ENCODE assay signal across 19 cellular contexts in genomic region chr2:166627893-166628292, GRCh38.
DNase-seq lines count a peak whose midpoint lies in the region; ATAC-seq, FAIRE-seq and TF ChIP-seq lines count a peak whose summit lies in the region.
"Had no signal": no experiment of that assay in that cellular context is flagged by ENCODE, and none has a peak within 500 bp of the region (broad histone marks: within the 10 kb centered on the region; RNA-seq: fewer than 3 reads in every experiment).

No MANE protein-coding gene starts in this region.

- H3K9me3 ChIP-seq in A673 (ENCODE audit: low read depth, low read length, poor library complexity, severe bottlenecking), result no peaks in the 10 kb centered on the region
- H3K9me3 ChIP-seq in IMR-90 (ENCODE audit: control insufficient read depth, insufficient read depth, low read length), result 0 out of 2 replicates have a peak, but pooled peaks cover 2% of the 10 kb centered on the region
- H3K9me3 ChIP-seq in GM12878 (replicated peaks; ENCODE audit: control insufficient read depth, insufficient read depth, low read length), result no peaks in the 10 kb centered on the region
- H3K9me3 ChIP-seq: Peyer's patch, thoracic aorta had no signal

- WGBS in IMR-90 (ENCODE audit: extremely low coverage in 2 of 2, insufficient read length in 1 of 2), 2 experiments, result 100% methylated on average over 1 of the region's 2 CpGs; no CpG with 5 or more reads in 1 of the 2 experiments
- WGBS in GM12878 (ENCODE audit: insufficient coverage, insufficient replicate concordance, low lambda C conversion rate, missing lambda C conversion rate), result 55% methylated on average over 2 of the region's 2 CpGs

- H3K4me3 Mint-ChIP-seq in immature natural killer cell, result no peak overlapping the region
- H3K4me3 Mint-ChIP-seq: T-helper 1 cell treated with Interleukin-12 subunit alpha and Interleukin-12 subunit beta and Interleukin-4 antibody, amounts not matched to agents 30 μg/mL and 1 μg/mL, for 36 hours had no signal

- no peaks in the 10 kb centered on the region for H3K36me3 Mint-ChIP-seq in immature natural killer cell

- no peak overlapping the region for H3K27ac ChIP-seq in A673 (ENCODE audit: low read depth, low read length, poor library complexity, severe bottlenecking)
- H3K27ac ChIP-seq in IMR-90 (ENCODE audit: insufficient read depth, low read length), result no peak overlapping the region
- no peak overlapping the region for H3K27ac ChIP-seq in GM12878 (ENCODE audit: control insufficient read depth, insufficient read depth)
- H3K27ac ChIP-seq: coronary artery, Peyer's patch, psoas muscle, thoracic aorta had no signal

- dilution Hi-C loops in IMR-90 (cut with HindIII; ENCODE audit: low sequenced_read_pairs, unreplicated experiment), result no loop called here

- H2AK9ac ChIP-seq in IMR-90 (replicated peaks; ENCODE audit: low read depth, low read length, poor library complexity), result no peak overlapping the region

- H2BK15ac ChIP-seq in IMR-90 (ENCODE audit: low read depth, low read length), result no peak overlapping the region

- no peak overlapping the region for H2BK20ac ChIP-seq in IMR-90 (ENCODE audit: low read depth, low read length)

- H3K18ac ChIP-seq in IMR-90 (ENCODE audit: low read depth, low read length), result no peak overlapping the region

- H3K4me2 ChIP-seq in IMR-90 (ENCODE audit: low read depth, low read length) (no peak overlapping the region), GM12878 (ENCODE audit: control insufficient read depth, insufficient read depth) (no peak overlapping the region)

- H3K27me3 Mint-ChIP-seq in immature natural killer cell (ENCODE audit: low read depth in 3 of 3), result peaks cover 0 to 3% (median 0%) of the 10 kb centered on the region in 3 donors

- no peaks in the 10 kb centered on the region for H3K79me1 ChIP-seq in IMR-90 (ENCODE audit: low read depth in 1 of 2, low read length in 2 of 2)

- no peak overlapping the region for H4K8ac ChIP-seq in IMR-90 (ENCODE audit: low read depth in 2 of 2, low read length in 2 of 2)

- RAD21 ChIA-PET in GM12878 (lab: Charles Lee; ENCODE audit: unreplicated experiment), result interaction anchor here (1.4 kb wide), 1 partner anchor 13 kb away, joined by 3 read pairs; no protein-coding TSS in a partner anchor

- H3K4ac ChIP-seq in IMR-90 (ENCODE audit: low read depth, low read length), result no peak overlapping the region

- no peak for TF ChIP-seq POLR2A in IMR-90 (IDR thresholded peaks at IDR 0.05; ENCODE audit: low read depth, low read length)
- TF ChIP-seq POLR2A in GM12878 (IDR thresholded peaks at IDR 0.05; ENCODE audit: low read depth, low read length), result no peak

- peaks cover 14 to 75% (median 23%) of the 10 kb centered on the region in 6 donors for H3K9me3 Mint-ChIP-seq in immature natural killer cell

- H2AK5ac ChIP-seq in IMR-90 (ENCODE audit: low read depth, low read length), result no peak overlapping the region

- FAIRE-seq in GM12878 (lab: Jason Lieb, UNC), result no peak

- intact Hi-C loops in A673 (cut with micrococcal nuclease; ENCODE audit: unreplicated experiment), result no loop called here
- intact Hi-C loops in IMR-90 (cut with micrococcal nuclease), result no loop called here
- intact Hi-C loops in GM12878 (cut with micrococcal nuclease; ENCODE audit: unreplicated experiment), result loop anchor here (5.0 kb wide), 1 partner anchor 584 kb away; no protein-coding TSS in a partner anchor

- peak overlapping the region; percentile 74 for H2AFZ ChIP-seq in IMR-90 (replicated peaks; ENCODE audit: low read length, poor library complexity)
- no peak overlapping the region for H2AFZ ChIP-seq in GM12878 (ENCODE audit: control insufficient read depth, low read depth, low read length)

- no peaks in the 10 kb centered on the region for H3K4me1 ChIP-seq in A673 (ENCODE audit: insufficient read depth, low read length, poor library complexity, severe bottlenecking)
- H3K4me1 ChIP-seq in IMR-90 (ENCODE audit: control insufficient read depth, insufficient read depth, low read length), result no peaks in the 10 kb centered on the region
- no peaks in the 10 kb centered on the region for H3K4me1 ChIP-seq in GM12878 (ENCODE audit: control insufficient read depth, insufficient read depth, low read length)
- H3K4me1 ChIP-seq: Peyer's patch, psoas muscle had no signal

- no peaks in the 10 kb centered on the region for H3K36me3 ChIP-seq in A673 (ENCODE audit: insufficient read depth, low read length, poor library complexity, severe bottlenecking)
- H3K36me3 ChIP-seq in IMR-90 (ENCODE audit: control insufficient read depth, insufficient read depth, low read length), result no peaks in the 10 kb centered on the region
- no peaks in the 10 kb centered on the region for H3K36me3 ChIP-seq in GM12878 (ENCODE audit: control insufficient read depth in 2 of 2, insufficient read depth in 2 of 2, low read length in 1 of 2)
- H3K36me3 ChIP-seq: Peyer's patch, thoracic aorta had no signal

- no peak overlapping the region for H4K91ac ChIP-seq in IMR-90 (ENCODE audit: insufficient read depth, low read depth, low read length)

- H4K20me1 ChIP-seq in IMR-90 (ENCODE audit: insufficient read depth, low read length) (no peaks in the 10 kb centered on the region), GM12878 (ENCODE audit: control insufficient read depth, insufficient read depth) (no peaks in the 10 kb centered on the region)

- SMC1A ChIA-PET in GM12878 (lab: Charles Lee; ENCODE audit: uncharacterized antibody, unreplicated experiment), result interaction anchor here (0.8 to 1.0 kb wide), 2 partner anchors 12 to 267 kb away, joined by 3 read pairs; no protein-coding TSS in a partner anchor

- H2BK5ac ChIP-seq in IMR-90 (ENCODE audit: low read depth, low read length, poor library complexity, severe bottlenecking), result no peak overlapping the region

- H3K79me2 ChIP-seq in GM12878 (ENCODE audit: control insufficient read depth, insufficient read depth, low read length), result no peaks in the 10 kb centered on the region

- TF ChIP-seq RAD21 in IMR-90 (IDR thresholded peaks at IDR 0.05; ENCODE audit: low read length), result no peak
- TF ChIP-seq RAD21 in GM12878 (IDR thresholded peaks at IDR 0.05; ENCODE audit: insufficient read depth, low read depth, low read length), result no peak

- CTCF ChIA-PET in A673 (lab: Charles Lee) (no interaction called here), IMR-90 (lab: Yijun Ruan, JAX) (interaction anchor here (0.8 kb wide), 1 partner anchor 12 kb away, joined by 5 read pairs; no protein-coding TSS in a partner anchor), GM12878 (lab: Yijun Ruan, JAX) (interaction anchor here (1.0 to 1.2 kb wide), 2 partner anchors 86 to 584 kb away, joined by 3 read pairs; no protein-coding TSS in a partner anchor)

- TF ChIP-seq CTCF in A673 (conservative IDR thresholded peaks at IDR 0.05; ENCODE audit: low read depth, low read length) (0 out of 2 replicates have a peak, but pooled peaks have one; percentile 15), IMR-90 (conservative IDR thresholded peaks at IDR 0.05; ENCODE audit: low read depth, low read length) (0 out of 2 replicates have a peak, but pooled peaks have one; percentile 14), GM12878 (IDR thresholded peaks at IDR 0.05 in 2 of 3, conservative IDR thresholded peaks at IDR 0.05 in 1 of 3; ENCODE audit: control insufficient read depth in 2 of 3, extremely low read depth in 1 of 3, insufficient read depth in 1 of 3, low read depth in 3 of 3, low read length in 3 of 3) (0 out of 6 replicates have a peak, but pooled peaks of 1 of the 3 experiments have one; percentile 4), omental fat pad (IDR thresholded peaks at IDR 0.05) (no peak)

- DNase-seq in A673 (ENCODE audit: low spot score) (no peak), IMR-90 (peak; percentile 4), GM12878 (ENCODE audit: low read depth, low spot score) (no peak), immature natural killer cell (no peak), omental fat pad (ENCODE audit: low spot score) (no peak)
- no peak for DNase-seq in stimulated activated CD8-positive, alpha-beta memory T cell treated with anti-CD3 and anti-CD28 coated beads, Interleukin-4, amount 100 ng/mL, for 48 hours
- no peak for DNase-seq in NK-92 treated with Interleukin-12 subunit alpha and Interleukin-12 subunit beta, amount 100 ng/mL, for 24 hours (lab: John Stamatoyannopoulos, UW)
- DNase-seq: activated CD4-positive, alpha-beta T cell treated with anti-CD3 and anti-CD28 coated beads for 4 hours; activated T-cell treated with anti-CD3 and anti-CD28 coated beads, Interleukin-2, amount 50 U/mL, for 1 hour; head of caudate nucleus; NCI-H1105 treated with DMSO at 0.1 percent for 48 hours; NCI-H446 treated with DMSO at 0.1 percent for 48 hours; Peyer's patch; psoas muscle had no signal

- in situ Hi-C loops in IMR-90 (cut with MboI; ENCODE audit: low sequenced_read_pairs), result no loop called here
- in situ Hi-C loops in GM12878 (cut with MboI), result no loop called here

- no peaks in the 10 kb centered on the region for H3K9me1 ChIP-seq in IMR-90 (ENCODE audit: insufficient read depth, low read length)

- no peak overlapping the region for H2BK120ac ChIP-seq in IMR-90 (ENCODE audit: low read depth, low read length)

- H3K27ac Mint-ChIP-seq in immature natural killer cell, result no peak overlapping the region
- H3K27ac Mint-ChIP-seq: T-helper 1 cell treated with Interleukin-12 subunit alpha and Interleukin-12 subunit beta and Interleukin-4 antibody, amounts not matched to agents 30 μg/mL and 1 μg/mL, for 36 hours had no signal

- H3K56ac ChIP-seq in IMR-90 (ENCODE audit: extremely low read depth, insufficient read depth, low read length), result no peak overlapping the region

- H3K9ac ChIP-seq in IMR-90 (ENCODE audit: low read depth, low read length), result no peak overlapping the region
- no peak overlapping the region for H3K9ac ChIP-seq in GM12878 (ENCODE audit: control insufficient read depth, insufficient read depth, low read length)

- no peak overlapping the region for H3K14ac ChIP-seq in IMR-90 (replicated peaks; ENCODE audit: low read depth, low read length)

- TF ChIP-seq EP300 in GM12878 (IDR thresholded peaks at IDR 0.05; ENCODE audit: borderline replicate concordance in 1 of 2, control insufficient read depth in 1 of 2, low read depth in 2 of 2, low read length in 2 of 2), result no peak

- H3K4me3 ChIP-seq in A673 (ENCODE audit: low read depth, low read length, poor library complexity, severe bottlenecking), result no peak overlapping the region
- H3K4me3 ChIP-seq in IMR-90 (ENCODE audit: insufficient read depth, low read depth, low read length), result no peak overlapping the region
- H3K4me3 ChIP-seq in GM12878, result no peak overlapping the region
- H3K4me3 ChIP-seq: coronary artery, Peyer's patch, psoas muscle, thoracic aorta had no signal

- no peaks in the 10 kb centered on the region for H3K4me1 Mint-ChIP-seq in immature natural killer cell

- H3K23ac ChIP-seq in IMR-90 (ENCODE audit: low read depth, low read length), result no peak overlapping the region

- ATAC-seq in GM19328 (IDR thresholded peaks at IDR 0.05; ENCODE audit: unreplicated experiment) (peak; percentile 46), IMR-90 (ENCODE audit: low read depth) (peak; percentile 25; the same call in 1 of the 2 replicates), GM12878 (peak; percentile 68), omental fat pad (ENCODE audit: low FRiP score) (no peak)
- ATAC-seq: HCT116, psoas muscle had no signal

- BruUV-seq in A673 (replicated peaks; lab: Mats Ljungman, UMichigan) (no TSS peak), IMR-90 (replicated peaks; lab: Mats Ljungman, UMichigan) (no TSS peak), GM12878 (replicated peaks; lab: Mats Ljungman, UMichigan) (no TSS peak)

- POLR2A ChIA-PET in A673 (lab: Charles Lee; ENCODE audit: low non-redundant PET) (no interaction called here), IMR-90 (lab: Charles Lee; ENCODE audit: unreplicated experiment) (no interaction called here), GM12878 (lab: Charles Lee) (no interaction called here)

- H3K27me3 ChIP-seq in A673 (replicated peaks; ENCODE audit: insufficient read depth, low read depth, low read length, poor library complexity) (no peaks in the 10 kb centered on the region), IMR-90 (ENCODE audit: control insufficient read depth, insufficient read depth, low read length) (no peaks in the 10 kb centered on the region), GM12878 (replicated peaks in 1 of 2; ENCODE audit: control insufficient read depth in 2 of 2, insufficient read depth in 2 of 2, low read length in 1 of 2) (no peaks in the 10 kb centered on the region)
- H3K27me3 ChIP-seq: Peyer's patch had no signal

- H4K5ac ChIP-seq in IMR-90 (ENCODE audit: low read depth, low read length), result no peak overlapping the region

Comparison
In these comparisons a context has a peak if more than half of its experiments do, and no peak if none do; other contexts are left out.
1. CTCF ChIP-seq: peak in A673 (single experiment) and IMR-90 (single experiment); none in omental fat pad (0 of 3).